Comparison of ENCODE assay signal across 30 cellular contexts in the genomic region with DNA sequence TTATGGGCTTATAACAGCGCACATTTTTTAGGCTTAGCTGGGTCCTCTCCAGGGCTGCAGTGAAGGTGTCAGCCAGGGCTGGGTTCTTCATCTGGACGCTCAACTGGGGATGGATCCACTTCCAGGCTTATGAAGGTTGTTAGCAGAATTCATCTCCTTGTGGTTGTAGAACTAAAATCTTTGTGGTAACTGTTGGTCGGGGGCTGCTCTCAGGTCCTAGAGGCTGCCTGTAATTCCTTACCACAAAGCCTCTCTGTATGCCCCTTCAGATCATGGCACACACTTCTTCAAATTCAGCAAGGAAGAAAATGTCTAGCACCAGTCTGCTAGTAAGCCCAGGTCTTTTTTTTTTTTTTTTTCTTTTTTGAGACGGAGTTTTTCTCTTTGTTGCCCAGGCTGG. TPM values are rescaled to one million over a fixed set of nuclear protein-coding genes. Genes with fewer than 3 reads are reported as not detected.
DNase-seq lines count a peak whose midpoint lies in the region; ATAC-seq and TF ChIP-seq lines count a peak whose summit lies in the region.
"Had no signal": no experiment of that assay in that cellular context is flagged by ENCODE, and none has a peak within 500 bp of the region (broad histone marks: within the 10 kb centered on the region; RNA-seq: fewer than 3 reads in every experiment).

No MANE protein-coding gene starts in this region.

- CTCF ChIA-PET in Panc1 (lab: Charles Lee) = no interaction called here

- POLR2A ChIA-PET in Panc1 (lab: Charles Lee) = no interaction called here

- no peaks in the 10 kb centered on the region for H3K79me2 ChIP-seq in GM23338 (replicated peaks; ENCODE audit: insufficient read depth)

- ATAC-seq in activated naive CD8-positive, alpha-beta T cell treated with anti-CD3 and anti-CD28 coated beads, Interleukin-2, amount 50 U/mL, for 24 hours = no peak
- ATAC-seq in Panc1 (no peak), GM23338 (no peak), gastroesophageal sphincter (no peak)
- no peak for ATAC-seq in stimulated activated naive B cell treated with anti-CD40 and anti-IgM and Interleukin-4, amounts not matched to agents 10 μg/mL and 1 μg/mL and 100 μg/mL, for 72 hours (replicated peaks)
- ATAC-seq: activated naive CD4-positive, alpha-beta T cell treated with anti-CD3 and anti-CD28 coated beads, Interleukin-2, amount 50 U/mL, for 72 hours; CD8-positive, alpha-beta T cell; mucosa of descending colon had no signal

- TF ChIP-seq CTCF in Panc1 (IDR thresholded peaks at IDR 0.05) (no peak), chondrocyte (IDR thresholded peaks at IDR 0.05) (no peak), GM23338 (conservative IDR thresholded peaks at IDR 0.05; ENCODE audit: low read depth in 2 of 2) (no peak), gastroesophageal sphincter (IDR thresholded peaks at IDR 0.05) (no peak)

- no peak for DNase-seq in activated naive CD8-positive, alpha-beta T cell treated with anti-CD3 and anti-CD28 coated beads, Interleukin-2, amount 50 U/mL, for 24 hours
- DNase-seq in Panc1 (ENCODE audit: low read depth, low spot score) = no peak
- peak; percentile 2 for DNase-seq in chondrocyte (ENCODE audit: low spot score)
- no peak for DNase-seq in stimulated activated naive B cell treated with anti-CD40 and anti-IgM and Interleukin-4, amounts not matched to agents 10 μg/mL and 1 μg/mL and 100 μg/mL, for 72 hours
- no peak for DNase-seq in GM23338 (ENCODE audit: low spot score)
- no peak for DNase-seq in NCI-H446 (lab: John Stamatoyannopoulos, UW)
- DNase-seq: activated CD4-positive, CD25-positive, alpha-beta regulatory T cell; CD8-positive, alpha-beta T cell; effector memory CD4-positive, alpha-beta T cell; GDM1; hippocampal formation; MM.1S; mucosa of descending colon; NCI-H1436 treated with DMSO at 0.1 percent for 48 hours; NCI-H2171; NCI-H526 treated with DMSO at 0.1 percent for 48 hours; RPMI8226; small intestine; stimulated activated CD4-positive, alpha-beta T cell treated with anti-CD3 and anti-CD28 coated beads, Interleukin-2, amount 100 ng/mL, for 24 hours; thyroid gland had no signal

- peaks cover 58% of the 10 kb centered on the region for H3K4me1 Mint-ChIP-seq in activated naive CD8-positive, alpha-beta T cell (ENCODE audit: low read depth)
- peaks cover 49% of the 10 kb centered on the region for H3K4me1 Mint-ChIP-seq in activated naive CD8-positive, alpha-beta T cell treated with anti-CD3 and anti-CD28 coated beads, Interleukin-2, amount 50 U/mL, for 24 hours
- H3K4me1 Mint-ChIP-seq in chondrocyte (ENCODE audit: low read depth) (peaks cover 36% of the 10 kb centered on the region), GM23338 (no peaks in the 10 kb centered on the region)
- H3K4me1 Mint-ChIP-seq in stimulated activated naive B cell treated with anti-CD40 and anti-IgM and Interleukin-4, amounts not matched to agents 10 μg/mL and 1 μg/mL and 100 μg/mL, for 72 hours = peaks cover 24 to 48% of the 10 kb centered on the region in 2 donors

- no peaks in the 10 kb centered on the region for H3K9me2 ChIP-seq in GM23338 (ENCODE audit: insufficient read depth)

- H3K36me3 ChIP-seq in Panc1 (ENCODE audit: control insufficient read depth, insufficient read depth, low read length) (no peaks in the 10 kb centered on the region), GM23338 (ENCODE audit: insufficient read depth) (no peaks in the 10 kb centered on the region), gastroesophageal sphincter (no peaks in the 10 kb centered on the region)
- H3K36me3 ChIP-seq: esophagus muscularis mucosa, HAP-1, neutrophil, thyroid gland had no signal

- H3K9me3 ChIP-seq in Panc1 (ENCODE audit: control insufficient read depth, insufficient read depth, low read depth, low read length) = no peaks in the 10 kb centered on the region
- no peaks in the 10 kb centered on the region for H3K9me3 ChIP-seq in gastroesophageal sphincter
- H3K9me3 ChIP-seq: esophagus muscularis mucosa, mucosa of descending colon, neutrophil, thyroid gland had no signal

- no peaks in the 10 kb centered on the region for H3K36me3 Mint-ChIP-seq in activated naive CD8-positive, alpha-beta T cell
- no peaks in the 10 kb centered on the region for H3K36me3 Mint-ChIP-seq in activated naive CD8-positive, alpha-beta T cell treated with anti-CD3 and anti-CD28 coated beads, Interleukin-2, amount 50 U/mL, for 24 hours (ENCODE audit: low read depth)
- no peaks in the 10 kb centered on the region for H3K36me3 Mint-ChIP-seq in chondrocyte (ENCODE audit: low read depth)
- H3K36me3 Mint-ChIP-seq in stimulated activated naive B cell treated with anti-CD40 and anti-IgM and Interleukin-4, amounts not matched to agents 10 μg/mL and 1 μg/mL and 100 μg/mL, for 72 hours = no peaks in the 10 kb centered on the region
- no peaks in the 10 kb centered on the region for H3K36me3 Mint-ChIP-seq in GM23338 (ENCODE audit: low read depth)
- H3K36me3 Mint-ChIP-seq: activated naive CD4-positive, alpha-beta T cell treated with anti-CD3 and anti-CD28 coated beads, Interleukin-2, amount 50 U/mL, for 72 hours; CD8-positive, alpha-beta T cell; IgD-negative memory B cell had no signal

- H3K4me2 ChIP-seq in GM23338 = no peak overlapping the region

- H3K9me3 Mint-ChIP-seq in activated naive CD8-positive, alpha-beta T cell (ENCODE audit: low read depth) = no peaks in the 10 kb centered on the region
- no peaks in the 10 kb centered on the region for H3K9me3 Mint-ChIP-seq in activated naive CD8-positive, alpha-beta T cell treated with anti-CD3 and anti-CD28 coated beads, Interleukin-2, amount 50 U/mL, for 24 hours
- H3K9me3 Mint-ChIP-seq in chondrocyte (ENCODE audit: low read depth) (no peaks in the 10 kb centered on the region), GM23338 (no peaks in the 10 kb centered on the region)
- H3K9me3 Mint-ChIP-seq in stimulated activated naive B cell treated with anti-CD40 and anti-IgM and Interleukin-4, amounts not matched to agents 10 μg/mL and 1 μg/mL and 100 μg/mL, for 72 hours = no peaks in the 10 kb centered on the region
- H3K9me3 Mint-ChIP-seq: activated naive CD4-positive, alpha-beta T cell treated with anti-CD3 and anti-CD28 coated beads, Interleukin-2, amount 50 U/mL, for 72 hours; CD8-positive, alpha-beta T cell; IgD-negative memory B cell; stimulated activated naive CD8-positive, alpha-beta T cell treated with anti-CD3 and anti-CD28 coated beads, Interleukin-15, Interleukin-2, amounts not matched to agents 100 ng/mL and 50 ng/mL, for 24 hours had no signal

- H3K4me1 ChIP-seq in Panc1 (ENCODE audit: control insufficient read depth, insufficient read depth, low read length) = peaks cover 41% of the 10 kb centered on the region
- no peaks in the 10 kb centered on the region for H3K4me1 ChIP-seq in GM23338 (ENCODE audit: insufficient read depth)
- H3K4me1 ChIP-seq in gastroesophageal sphincter = peaks cover 0 to 27% (median 12%) of the 10 kb centered on the region in 3 donors
- H3K4me1 ChIP-seq: thyroid gland had no signal

- no peak overlapping the region for H3K4me3 Mint-ChIP-seq in activated naive CD8-positive, alpha-beta T cell
- no peak overlapping the region for H3K4me3 Mint-ChIP-seq in activated naive CD8-positive, alpha-beta T cell treated with anti-CD3 and anti-CD28 coated beads, Interleukin-2, amount 50 U/mL, for 24 hours
- H3K4me3 Mint-ChIP-seq in chondrocyte (ENCODE audit: unreplicated experiment) (no peak overlapping the region), GM23338 (no peak overlapping the region)
- no peak overlapping the region for H3K4me3 Mint-ChIP-seq in stimulated activated naive B cell treated with anti-CD40 and anti-IgM and Interleukin-4, amounts not matched to agents 10 μg/mL and 1 μg/mL and 100 μg/mL, for 72 hours
- H3K4me3 Mint-ChIP-seq: stimulated activated naive CD8-positive, alpha-beta T cell treated with anti-CD3 and anti-CD28 coated beads, Interleukin-15, Interleukin-2, amounts not matched to agents 100 ng/mL and 50 ng/mL, for 24 hours had no signal

- peak overlapping the region; percentile 68 for H3K27ac Mint-ChIP-seq in activated naive CD8-positive, alpha-beta T cell
- no peak overlapping the region for H3K27ac Mint-ChIP-seq in activated naive CD8-positive, alpha-beta T cell treated with anti-CD3 and anti-CD28 coated beads, Interleukin-2, amount 50 U/mL, for 24 hours
- H3K27ac Mint-ChIP-seq in chondrocyte (ENCODE audit: unreplicated experiment) (no peak overlapping the region), GM23338 (no peak overlapping the region)
- peak overlapping the region; percentile 52 for H3K27ac Mint-ChIP-seq in stimulated activated naive B cell treated with anti-CD40 and anti-IgM and Interleukin-4, amounts not matched to agents 10 μg/mL and 1 μg/mL and 100 μg/mL, for 72 hours
- H3K27ac Mint-ChIP-seq: CD8-positive, alpha-beta T cell; IgD-negative memory B cell; stimulated activated naive CD8-positive, alpha-beta T cell treated with anti-CD3 and anti-CD28 coated beads, Interleukin-15, Interleukin-2, amounts not matched to agents 100 ng/mL and 50 ng/mL, for 24 hours had no signal

- H4K20me1 ChIP-seq in GM23338 (replicated peaks; ENCODE audit: insufficient read depth) = no peaks in the 10 kb centered on the region

- WGBS in gastroesophageal sphincter (ENCODE audit: low coverage in 1 of 2), 2 donors = 80 to 84% methylated on average over 1 to 4 of the region's 4 CpGs

- H3K27me3 ChIP-seq in Panc1 (ENCODE audit: control insufficient read depth, insufficient read depth, low read length) (no peaks in the 10 kb centered on the region), GM23338 (ENCODE audit: insufficient read depth) (no peaks in the 10 kb centered on the region), gastroesophageal sphincter (no peaks in the 10 kb centered on the region)
- H3K27me3 ChIP-seq: esophagus muscularis mucosa, neutrophil, thyroid gland had no signal

- no peaks in the 10 kb centered on the region for H3K27me3 Mint-ChIP-seq in activated naive CD8-positive, alpha-beta T cell
- H3K27me3 Mint-ChIP-seq in activated naive CD8-positive, alpha-beta T cell treated with anti-CD3 and anti-CD28 coated beads, Interleukin-2, amount 50 U/mL, for 24 hours = no peaks in the 10 kb centered on the region
- no peaks in the 10 kb centered on the region for H3K27me3 Mint-ChIP-seq in chondrocyte (ENCODE audit: low read depth)
- no peaks in the 10 kb centered on the region for H3K27me3 Mint-ChIP-seq in stimulated activated naive B cell treated with anti-CD40 and anti-IgM and Interleukin-4, amounts not matched to agents 10 μg/mL and 1 μg/mL and 100 μg/mL, for 72 hours
- peaks cover 4% of the 10 kb centered on the region for H3K27me3 Mint-ChIP-seq in GM23338 (ENCODE audit: insufficient read depth, low read depth, poor library complexity)
- H3K27me3 Mint-ChIP-seq: stimulated activated naive CD8-positive, alpha-beta T cell treated with anti-CD3 and anti-CD28 coated beads, Interleukin-15, Interleukin-2, amounts not matched to agents 100 ng/mL and 50 ng/mL, for 24 hours had no signal

- no peaks in the 10 kb centered on the region for H3F3A ChIP-seq in GM23338 (replicated peaks; ENCODE audit: low read depth)

- in situ Hi-C loops in Panc1 (cut with HindIII; ENCODE audit: low pct_unique_long_range_greater_than_20kb, low sequenced_read_pairs) = no loop called here

- no peak for TF ChIP-seq EP300 in gastroesophageal sphincter (IDR thresholded peaks at IDR 0.05)

- H3K4me3 ChIP-seq in Panc1 (ENCODE audit: low read depth in 2 of 2, low read length in 2 of 2) = no peak overlapping the region
- no peak overlapping the region for H3K4me3 ChIP-seq in GM23338
- H3K4me3 ChIP-seq in gastroesophageal sphincter = no peak overlapping the region
- H3K4me3 ChIP-seq: esophagus muscularis mucosa, HAP-1, mucosa of descending colon, SK-N-MC, thyroid gland had no signal

- BruUV-seq in Panc1 (replicated peaks; lab: Mats Ljungman, UMichigan) = no TSS peak

- H3K27ac ChIP-seq in Panc1 (ENCODE audit: low read length) = peak overlapping the region; percentile 80
- H3K27ac ChIP-seq in GM23338 (ENCODE audit: low read depth) = no peak overlapping the region
- H3K27ac ChIP-seq in gastroesophageal sphincter = no peak overlapping the region
- H3K27ac ChIP-seq: esophagus muscularis mucosa, neutrophil, thyroid gland had no signal

- TF ChIP-seq POLR2A in gastroesophageal sphincter (IDR thresholded peaks at IDR 0.05) = no peak

- H2AFZ ChIP-seq in GM23338 = no peak overlapping the region

- intact Hi-C loops in Panc1 (cut with micrococcal nuclease; ENCODE audit: unreplicated experiment) = no loop called here

RNA-seq across cellular contexts. Expression of a gene that starts 40.9 kb away (rescaled TPM):
- total RNA-seq in Panc1 (2021; ENCODE audit: unreplicated experiment) = not detected
- not detected for polyA plus RNA-seq in Panc1 (2012; ENCODE audit: insufficient read length)
- total RNA-seq in chondrocyte = not detected in 3 replicates
- total RNA-seq in GM23338 (2014; rRNA removed; shearing (Covaris generic)) = not detected in 2 replicates
- not detected in 2 replicates for polyA plus RNA-seq in GM23338 (2016; fragmentation: Nextera tagmentation; extraction: Ambion mirVana)
- total RNA-seq in gastroesophageal sphincter = under 1 TPM in 1 of 4 donors, not detected in 3; 0.12 TPM
- total RNA-seq: activated naive CD4-positive, alpha-beta T cell treated with anti-CD3 and anti-CD28 coated beads, Interleukin-2, amount 50 U/mL, for 72 hours; CD8-positive, alpha-beta T cell; frontal cortex; thyroid gland had no signal
- polyA plus RNA-seq: IgD-negative memory B cell had no signal

Comparison
In these comparisons a context has a peak if more than half of its experiments do, and no peak if none do; other contexts are left out.
1. H3K27ac Mint-ChIP-seq: peak in activated naive CD8-positive, alpha-beta T cell (single experiment) and stimulated activated naive B cell treated with anti-CD40 and anti-IgM and Interleukin-4, amounts not matched to agents 10 μg/mL and 1 μg/mL and 100 μg/mL, for 72 hours (single experiment); none in activated naive CD8-positive, alpha-beta T cell treated with anti-CD3 and anti-CD28 coated beads, Interleukin-2, amount 50 U/mL, for 24 hours (single experiment), chondrocyte (single experiment) and GM23338 (single experiment).